Comparison of ENCODE assay signal across 8 cellular contexts in the genomic region with DNA sequence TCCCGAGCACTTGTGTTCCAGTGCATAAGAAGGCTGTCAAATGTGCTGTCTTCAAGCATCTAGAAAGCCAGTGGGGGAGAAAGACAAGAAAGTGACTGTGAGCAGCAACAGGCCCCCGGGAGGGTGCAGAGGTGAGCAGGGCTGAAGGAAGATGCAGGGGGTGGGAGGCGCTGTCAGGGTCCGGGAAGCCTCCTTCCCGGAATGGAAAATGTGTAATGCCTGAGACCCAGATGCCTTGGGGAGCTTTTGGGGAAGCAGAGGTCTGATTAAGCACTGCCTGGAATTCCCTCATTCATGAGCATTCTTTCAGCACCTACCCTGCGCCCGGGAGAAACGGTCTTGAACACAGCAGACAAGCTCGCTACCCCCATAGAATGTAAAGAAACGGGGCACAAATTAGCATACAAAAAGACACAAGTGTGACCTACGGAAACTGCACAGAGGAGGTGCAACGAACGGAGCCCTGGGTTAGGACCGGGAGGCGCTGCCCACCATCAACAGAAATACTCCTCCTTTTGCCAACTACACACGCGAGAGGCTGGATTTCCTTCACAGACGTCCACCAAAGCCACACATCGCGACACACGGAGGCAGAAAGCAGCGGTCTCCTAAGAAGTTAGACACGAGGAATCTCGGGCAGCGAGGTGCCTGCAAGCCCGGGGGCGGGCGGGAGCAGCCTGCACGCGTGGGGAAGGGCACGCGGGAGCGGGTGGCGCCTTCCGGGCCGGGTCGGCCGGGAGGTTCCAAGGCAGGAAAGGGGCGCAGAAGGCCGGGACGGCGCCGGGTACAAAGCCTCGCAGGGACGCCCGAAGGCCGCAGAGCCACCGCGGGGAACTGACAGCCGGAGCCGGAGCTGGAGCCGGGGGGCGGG. TPM values are rescaled to one million over a fixed set of nuclear protein-coding genes. Genes with fewer than 3 reads are reported as not detected.
DNase-seq lines count a peak whose midpoint lies in the region; ATAC-seq and TF ChIP-seq lines count a peak whose summit lies in the region.

No MANE protein-coding gene starts in this region.

- H3K4me1 Mint-ChIP-seq in chondrocyte (ENCODE audit: low read depth), result peaks cover 23% of the 10 kb centered on the region

- intact Hi-C loops in left lung (cut with DNase I), result no loop called here

- TF ChIP-seq CTCF in chondrocyte (IDR thresholded peaks at IDR 0.05) (no peak), left lung (IDR thresholded peaks at IDR 0.05) (no peak)

- H3K36me3 Mint-ChIP-seq in chondrocyte (ENCODE audit: low read depth), result no peaks in the 10 kb centered on the region

- H3K4me1 ChIP-seq in left lung, result peaks cover 5 to 37% of the 10 kb centered on the region in 2 donors

- H3K9me3 ChIP-seq in left lung, result no peaks in the 10 kb centered on the region

- H3K27ac Mint-ChIP-seq in chondrocyte (ENCODE audit: unreplicated experiment), result peak overlapping the region; percentile 70

- H3K27ac ChIP-seq in left lung, result peak overlapping the region in 1 of 2 donors; percentile 96

- H3K27me3 ChIP-seq in left lung, result peaks cover 0 to 9% of the 10 kb centered on the region in 2 donors

- DNase-seq in NCI-H2171 treated with DMSO at 0.1 percent for 48 hours (lab: John Stamatoyannopoulos, UW) (peak; percentile 15), NCI-H2171 (lab: John Stamatoyannopoulos, UW) (no peak), T-helper 1 cell (peak in 4 of 5 donors; percentile 16 to 55 (median 28)), chondrocyte (ENCODE audit: low spot score) (peak; percentile 79), left lung (peak; percentile 45 to 88), LoVo (ENCODE audit: low spot score) (no peak)
- DNase-seq in stimulated activated CD8-positive, alpha-beta memory T cell treated with anti-CD3 and anti-CD28 coated beads, Interleukin-4, amount 100 ng/mL, for 48 hours, result peak; percentile 54

- peak overlapping the region; percentile 61 to 74 for H3K4me3 ChIP-seq in left lung

- H3K36me3 ChIP-seq in left lung, result peaks cover 0 to 4% of the 10 kb centered on the region in 2 donors

- no peaks in the 10 kb centered on the region for H3K27me3 Mint-ChIP-seq in chondrocyte (ENCODE audit: low read depth)

- H3K9me3 Mint-ChIP-seq in chondrocyte (ENCODE audit: low read depth), result no peaks in the 10 kb centered on the region

- ATAC-seq in left lung, result peak; percentile 3
- ATAC-seq in HG03175 (IDR thresholded peaks at IDR 0.05; ENCODE audit: unreplicated experiment), result no peak

- peak overlapping the region; percentile 81 for H3K4me3 Mint-ChIP-seq in chondrocyte (ENCODE audit: unreplicated experiment)

RNA-seq across cellular contexts. Expression of gene NPHP4, which starts 1.1 kb away (rescaled TPM):
- total RNA-seq in chondrocyte (7.6 to 11.9 TPM (median 8.7 TPM) in 3 replicates), left lung (10 to 100 TPM; 13.4 to 16.4 TPM)

RNA-seq across cellular contexts. Expression of gene KCNAB2, which starts 54.5 kb away (rescaled TPM):
- total RNA-seq in chondrocyte (4.2 to 7.3 TPM (median 5.2 TPM) in 3 replicates), left lung (10 to 100 TPM; 35.6 to 82.5 TPM)

Comparison
In these comparisons a context has a peak if more than half of its experiments do, and no peak if none do; other contexts are left out.
1. DNase-seq: peak in NCI-H2171 treated with DMSO at 0.1 percent for 48 hours (single experiment), T-helper 1 cell (4 of 5), chondrocyte (single experiment), left lung (2 of 2) and stimulated activated CD8-positive, alpha-beta memory T cell treated with anti-CD3 and anti-CD28 coated beads, Interleukin-4, amount 100 ng/mL, for 48 hours (single experiment); none in NCI-H2171 (single experiment) and LoVo (single experiment).